Comparison of ENCODE assay signal across 1 cellular context in the genomic region with DNA sequence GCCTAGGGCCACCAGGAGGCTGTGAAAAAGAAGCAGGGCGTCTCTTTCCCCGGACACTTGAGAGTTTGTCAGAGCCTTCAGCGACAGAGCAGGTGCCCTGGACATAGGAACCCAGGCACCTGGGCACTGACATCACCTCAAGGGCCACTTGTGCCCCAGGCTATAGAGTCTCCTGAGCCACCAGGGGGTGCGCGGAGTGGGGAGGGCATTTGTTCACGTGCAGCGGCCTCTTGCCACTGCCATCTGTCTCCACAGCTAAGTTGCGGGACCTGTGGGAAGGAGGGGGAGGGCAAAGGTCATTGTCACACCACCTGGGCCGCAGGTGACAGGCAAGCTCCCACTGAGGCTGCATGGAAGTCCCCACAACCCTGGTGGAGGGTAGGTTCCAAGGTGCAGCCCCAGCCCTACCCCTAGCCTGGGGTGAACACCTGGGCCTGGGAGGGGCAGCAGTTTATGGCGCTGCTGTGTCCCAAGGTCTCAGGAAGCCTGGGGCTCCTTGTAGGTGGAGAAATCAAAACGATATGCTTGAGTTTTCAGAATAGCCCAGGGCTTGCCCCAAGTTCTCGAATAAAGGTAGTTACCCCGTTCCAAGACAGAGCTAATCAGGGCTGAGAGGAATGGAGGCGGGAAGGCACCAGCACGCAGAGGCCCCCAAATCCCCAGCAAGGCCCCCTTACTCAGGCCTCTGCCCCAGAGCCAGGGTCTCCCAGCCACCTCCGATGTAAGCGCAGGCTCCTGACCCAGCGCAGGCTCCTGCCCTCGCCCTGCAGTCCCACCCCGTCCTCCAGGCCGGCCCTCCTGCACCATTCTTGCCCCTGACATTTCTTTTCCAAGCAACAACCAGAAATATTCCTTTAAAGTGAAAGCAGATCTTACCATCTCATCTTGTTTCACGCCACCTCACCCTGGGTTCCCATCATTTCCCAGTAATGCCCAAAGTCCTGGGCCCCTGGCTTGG.
TF ChIP-seq lines count a peak whose summit lies in the region.

No MANE protein-coding gene starts in this region.

TF ChIP-seq in IMR-90, 13 proteins besides CTCF, POLR2A, EP300 and RAD21:
- no peak for TF ChIP-seq RCOR1 (IDR thresholded peaks at IDR 0.05; ENCODE audit: insufficient replicate concordance, low read length)
- TF ChIP-seq, protein P1, sequence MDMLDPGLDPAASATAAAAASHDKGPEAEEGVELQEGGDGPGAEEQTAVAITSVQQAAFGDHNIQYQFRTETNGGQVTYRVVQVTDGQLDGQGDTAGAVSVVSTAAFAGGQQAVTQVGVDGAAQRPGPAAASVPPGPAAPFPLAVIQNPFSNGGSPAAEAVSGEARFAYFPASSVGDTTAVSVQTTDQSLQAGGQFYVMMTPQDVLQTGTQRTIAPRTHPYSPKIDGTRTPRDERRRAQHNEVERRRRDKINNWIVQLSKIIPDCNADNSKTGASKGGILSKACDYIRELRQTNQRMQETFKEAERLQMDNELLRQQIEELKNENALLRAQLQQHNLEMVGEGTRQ (IDR thresholded peaks at IDR 0.05; ENCODE audit: low read depth, low read length): no peak
- TF ChIP-seq FOS (IDR thresholded peaks at IDR 0.05; ENCODE audit: low read depth, low read length): no peak
- no peak for TF ChIP-seq MAZ (IDR thresholded peaks at IDR 0.05; ENCODE audit: borderline replicate concordance, low read depth, low read length)
- no peak for TF ChIP-seq SMC3 (IDR thresholded peaks at IDR 0.05; ENCODE audit: low read depth, low read length)
- no peak for TF ChIP-seq CHD1 (IDR thresholded peaks at IDR 0.05; ENCODE audit: low read depth, low read length)
- no peak for TF ChIP-seq MXI1 (IDR thresholded peaks at IDR 0.05; ENCODE audit: borderline replicate concordance, low read depth, low read length)
- TF ChIP-seq BHLHE40 (IDR thresholded peaks at IDR 0.05; ENCODE audit: low read depth, low read length): no peak
- no peak for TF ChIP-seq NFE2L2 (IDR thresholded peaks at IDR 0.05; ENCODE audit: low read depth, low read length)
- no peak for TF ChIP-seq RFX5 (IDR thresholded peaks at IDR 0.05; ENCODE audit: low read depth, low read length)
- no peak for TF ChIP-seq CEBPB (IDR thresholded peaks at IDR 0.05; ENCODE audit: low read depth, low read length)
- TF ChIP-seq, protein P2, sequence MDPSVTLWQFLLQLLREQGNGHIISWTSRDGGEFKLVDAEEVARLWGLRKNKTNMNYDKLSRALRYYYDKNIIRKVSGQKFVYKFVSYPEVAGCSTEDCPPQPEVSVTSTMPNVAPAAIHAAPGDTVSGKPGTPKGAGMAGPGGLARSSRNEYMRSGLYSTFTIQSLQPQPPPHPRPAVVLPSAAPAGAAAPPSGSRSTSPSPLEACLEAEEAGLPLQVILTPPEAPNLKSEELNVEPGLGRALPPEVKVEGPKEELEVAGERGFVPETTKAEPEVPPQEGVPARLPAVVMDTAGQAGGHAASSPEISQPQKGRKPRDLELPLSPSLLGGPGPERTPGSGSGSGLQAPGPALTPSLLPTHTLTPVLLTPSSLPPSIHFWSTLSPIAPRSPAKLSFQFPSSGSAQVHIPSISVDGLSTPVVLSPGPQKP (IDR thresholded peaks at IDR 0.05; ENCODE audit: borderline replicate concordance, low read depth, low read length): no peak
- no peak for TF ChIP-seq MAFK (IDR thresholded peaks at IDR 0.05; ENCODE audit: low read depth, low read length)
TF ChIP-seq in IMR-90: peak in this region for 0.
